Comparison of ENCODE assay signal across 1 cellular context in the genomic region with DNA sequence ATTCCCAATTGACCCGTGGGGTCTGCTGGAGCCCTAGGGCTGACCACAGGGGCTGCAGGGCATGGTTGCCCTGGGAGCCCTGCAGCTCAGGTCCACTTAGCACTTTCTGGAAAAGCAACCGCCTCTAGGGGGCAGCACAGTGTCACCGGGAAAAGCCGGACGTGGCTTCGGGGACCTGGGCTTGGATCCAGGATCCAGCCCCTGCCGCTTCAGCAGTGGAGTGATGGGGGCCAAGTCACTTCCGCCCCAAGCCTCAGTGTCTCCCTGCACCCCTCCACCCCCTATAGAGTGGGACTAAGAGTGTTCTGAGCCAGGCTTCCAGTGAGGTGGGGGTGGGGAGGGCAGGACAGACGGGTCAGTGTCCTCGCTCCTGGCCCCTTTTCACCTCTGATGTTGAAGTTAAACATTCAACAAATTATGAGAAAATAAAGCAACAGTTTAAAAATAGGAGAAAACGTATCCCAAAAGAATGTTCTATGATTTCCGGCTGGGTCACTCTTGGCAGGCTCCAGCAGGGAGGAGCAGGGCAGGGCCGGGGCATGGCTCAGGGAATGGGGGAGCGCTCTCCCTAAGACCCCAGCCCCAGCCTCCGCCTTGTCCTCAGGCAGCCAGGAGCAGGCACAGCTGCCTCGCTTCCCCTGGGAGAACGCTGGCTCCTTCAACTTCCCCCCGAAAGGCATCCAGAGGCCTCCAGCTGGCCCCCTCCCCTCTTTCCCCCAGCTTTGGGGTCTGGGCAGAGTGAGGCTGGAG.
TF ChIP-seq lines count a peak whose summit lies in the region.

No MANE protein-coding gene starts in this region.

TF ChIP-seq in HEK293, 187 proteins besides CTCF, POLR2A, EP300 and RAD21 (continued from another document):
- TF ChIP-seq ZNF138 (tag by site-specific recombination; IDR thresholded peaks at IDR 0.05; ENCODE audit: borderline replicate concordance): no peak
- TF ChIP-seq, protein P1, sequence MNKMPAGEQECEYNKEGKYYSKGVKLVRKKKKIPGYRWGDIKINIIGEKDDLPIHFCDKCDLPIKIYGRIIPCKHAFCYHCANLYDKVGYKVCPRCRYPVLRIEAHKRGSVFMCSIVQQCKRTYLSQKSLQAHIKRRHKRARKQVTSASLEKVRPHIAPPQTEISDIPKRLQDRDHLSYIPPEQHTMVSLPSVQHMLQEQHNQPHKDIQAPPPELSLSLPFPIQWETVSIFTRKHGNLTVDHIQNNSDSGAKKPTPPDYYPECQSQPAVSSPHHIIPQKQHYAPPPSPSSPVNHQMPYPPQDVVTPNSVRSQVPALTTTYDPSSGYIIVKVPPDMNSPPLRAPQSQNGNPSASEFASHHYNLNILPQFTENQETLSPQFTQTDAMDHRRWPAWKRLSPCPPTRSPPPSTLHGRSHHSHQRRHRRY (tag by site-specific recombination; IDR thresholded peaks at IDR 0.05): no peak
- TF ChIP-seq ZBTB1 (tag by site-specific recombination; IDR thresholded peaks at IDR 0.05): no peak
- TF ChIP-seq, protein P2, sequence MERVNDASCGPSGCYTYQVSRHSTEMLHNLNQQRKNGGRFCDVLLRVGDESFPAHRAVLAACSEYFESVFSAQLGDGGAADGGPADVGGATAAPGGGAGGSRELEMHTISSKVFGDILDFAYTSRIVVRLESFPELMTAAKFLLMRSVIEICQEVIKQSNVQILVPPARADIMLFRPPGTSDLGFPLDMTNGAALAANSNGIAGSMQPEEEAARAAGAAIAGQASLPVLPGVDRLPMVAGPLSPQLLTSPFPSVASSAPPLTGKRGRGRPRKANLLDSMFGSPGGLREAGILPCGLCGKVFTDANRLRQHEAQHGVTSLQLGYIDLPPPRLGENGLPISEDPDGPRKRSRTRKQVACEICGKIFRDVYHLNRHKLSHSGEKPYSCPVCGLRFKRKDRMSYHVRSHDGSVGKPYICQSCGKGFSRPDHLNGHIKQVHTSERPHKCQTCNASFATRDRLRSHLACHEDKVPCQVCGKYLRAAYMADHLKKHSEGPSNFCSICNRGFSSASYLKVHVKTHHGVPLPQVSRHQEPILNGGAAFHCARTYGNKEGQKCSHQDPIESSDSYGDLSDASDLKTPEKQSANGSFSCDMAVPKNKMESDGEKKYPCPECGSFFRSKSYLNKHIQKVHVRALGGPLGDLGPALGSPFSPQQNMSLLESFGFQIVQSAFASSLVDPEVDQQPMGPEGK (tag by site-specific recombination; IDR thresholded peaks at IDR 0.05): peak; percentile 41; the same call in 1 of the 2 replicates
- 0 out of 2 replicates have a peak, but pooled peaks have one; percentile 13 for TF ChIP-seq SP7 (tag by site-specific recombination; IDR thresholded peaks at IDR 0.05)
- TF ChIP-seq ZNF302 (tag by site-specific recombination; IDR thresholded peaks at IDR 0.05; ENCODE audit: low read depth): no peak
- 0 out of 2 replicates have a peak, but pooled peaks have one; percentile 16 for TF ChIP-seq ZBTB8A (tag by site-specific recombination; IDR thresholded peaks at IDR 0.05)
